In the genomic region with DNA sequence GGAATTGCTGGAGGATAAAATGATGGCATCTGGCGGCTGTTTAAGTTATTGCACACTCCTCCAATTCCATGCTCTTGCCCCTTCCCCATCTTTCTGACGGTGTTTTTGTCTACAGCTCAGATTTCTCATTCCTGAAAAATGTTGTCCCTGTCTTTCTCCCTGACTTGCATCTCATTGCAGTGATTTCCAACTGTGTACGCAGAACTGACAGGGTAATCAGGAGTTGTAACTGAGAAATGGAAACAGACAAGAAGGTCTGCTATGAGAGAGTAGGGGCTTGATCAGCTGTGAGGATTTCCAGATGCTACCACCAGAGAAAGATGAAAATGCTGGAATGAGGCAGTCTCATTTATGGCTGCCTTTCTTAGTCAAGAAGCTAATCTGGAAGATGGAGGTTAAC, we compare ENCODE assay signal across 22 cellular contexts. TPM values are rescaled to one million over a fixed set of nuclear protein-coding genes. Genes with fewer than 3 reads are reported as not detected.
DNase-seq lines count a peak whose midpoint lies in the region; ATAC-seq and TF ChIP-seq lines count a peak whose summit lies in the region.
"Had no signal": no experiment of that assay in that cellular context is flagged by ENCODE, and none has a peak within 500 bp of the region (broad histone marks: within the 10 kb centered on the region; RNA-seq: fewer than 3 reads in every experiment).

No MANE protein-coding gene starts in this region.

- no peak overlapping the region for H3K27ac ChIP-seq in CD4-positive, alpha-beta memory T cell (ENCODE audit: low read depth, low read length)
- H3K27ac ChIP-seq in SK-N-SH (ENCODE audit: low read depth in 2 of 2, low read length in 1 of 2) = no peak overlapping the region
- H3K27ac ChIP-seq: testis, WERI-Rb-1 had no signal

- no peaks in the 10 kb centered on the region for H3K9me2 ChIP-seq in SK-N-SH

- CTCF ChIA-PET in CD4-positive, alpha-beta memory T cell (lab: Charles Lee; ENCODE audit: partially characterized antibody) = interaction anchor here (1.1 to 5.8 kb wide), 29 partner anchors 8 to 132 kb away, joined by 3 to 91 read pairs (median 7); a partner anchor contains a TSS
- CTCF ChIA-PET in SK-N-SH (lab: Yijun Ruan, JAX) = interaction anchor here (1.1 to 1.2 kb wide), 3 partner anchors 11 to 91 kb away, joined by 3 to 5 read pairs (median 4); no protein-coding TSS in a partner anchor

- DNase-seq in CD4-positive, alpha-beta memory T cell = no peak
- DNase-seq in SK-N-SH = no peak
- no peak for DNase-seq in choroid plexus epithelial cell (ENCODE audit: low read depth)
- no peak for DNase-seq in ureter (ENCODE audit: low spot score)
- DNase-seq in DMS153 treated with DMSO at 0.1 percent for 48 hours (lab: John Stamatoyannopoulos, UW; ENCODE audit: unreplicated experiment) = no peak
- DNase-seq: activated T-cell treated with anti-CD3 and anti-CD28 coated beads, Interleukin-2, amount 50 U/mL, for 4 hours; GDM1; left colon; mucosa of descending colon; NCI-H1092 treated with DMSO at 0.1 percent for 48 hours; NCI-H2107; NCI-H510A treated with DMSO at 0.1 percent for 48 hours; occipital lobe; testis had no signal

- TF ChIP-seq CTCF in SK-N-SH (IDR thresholded peaks at IDR 0.05) (peak; percentile 18), choroid plexus epithelial cell (conservative IDR thresholded peaks at IDR 0.05; ENCODE audit: low read depth, low read length) (peak; percentile 39), nephron (IDR thresholded peaks at IDR 0.05; ENCODE audit: unreplicated experiment in 3 of 3) (peak in 1 of 3 experiments; percentile 25)

- H3K4me2 ChIP-seq in SK-N-SH = no peak overlapping the region

- no peak overlapping the region for H3K4me3 ChIP-seq in CD4-positive, alpha-beta memory T cell (ENCODE audit: low read length in 2 of 2)
- H3K4me3 ChIP-seq in SK-N-SH (ENCODE audit: low read depth in 2 of 2, low read length in 1 of 2) (no peak overlapping the region), choroid plexus epithelial cell (ENCODE audit: low read depth, low read length) (no peak overlapping the region)
- H3K4me3 ChIP-seq: mucosa of descending colon, testis had no signal

- no peak overlapping the region for H3K4me3 Mint-ChIP-seq in CD4-positive, alpha-beta memory T cell
- no peak overlapping the region for H3K4me3 Mint-ChIP-seq in nephron
- H3K4me3 Mint-ChIP-seq: activated T-cell treated with anti-CD3 and anti-CD28 coated beads, Interleukin-2, amount 50 U/mL, for 4 hours had no signal

- no peaks in the 10 kb centered on the region for H3K27me3 ChIP-seq in CD4-positive, alpha-beta memory T cell (ENCODE audit: insufficient read depth, low read length)
- no peaks in the 10 kb centered on the region for H3K27me3 ChIP-seq in SK-N-SH (ENCODE audit: insufficient read depth)
- H3K27me3 ChIP-seq: testis had no signal

- peaks cover 24% of the 10 kb centered on the region for H3K4me1 ChIP-seq in CD4-positive, alpha-beta memory T cell (ENCODE audit: insufficient read depth, low read length)
- no peaks in the 10 kb centered on the region for H3K4me1 ChIP-seq in SK-N-SH (ENCODE audit: control insufficient read depth in 1 of 2, insufficient read depth in 2 of 2, low read depth in 1 of 2, low read length in 1 of 2)
- H3K4me1 ChIP-seq: testis had no signal

- H3F3A ChIP-seq in SK-N-SH (replicated peaks; ENCODE audit: insufficient read depth) = no peaks in the 10 kb centered on the region

- TF ChIP-seq RAD21 in SK-N-SH (IDR thresholded peaks at IDR 0.05; ENCODE audit: low read length) = no peak

- H4K20me1 ChIP-seq in SK-N-SH (ENCODE audit: insufficient read depth) = no peaks in the 10 kb centered on the region

- TF ChIP-seq EP300 in SK-N-SH (IDR thresholded peaks at IDR 0.05; ENCODE audit: borderline replicate concordance in 1 of 2, low read depth in 1 of 2, low read length in 1 of 2) = no peak

- H3K4me1 Mint-ChIP-seq in CD4-positive, alpha-beta memory T cell = peaks cover 33 to 54% (median 44%) of the 10 kb centered on the region in 4 donors
- peaks cover 16% of the 10 kb centered on the region for H3K4me1 Mint-ChIP-seq in nephron

- 64% methylated on average over 3 of the region's 3 CpGs for WGBS in SK-N-SH (ENCODE audit: low lambda C conversion rate)

- no peak for ATAC-seq in HG02759 (IDR thresholded peaks at IDR 0.05; ENCODE audit: unreplicated experiment)
- ATAC-seq: left colon, mucosa of descending colon had no signal

- H3K79me2 ChIP-seq in SK-N-SH (ENCODE audit: insufficient read depth) = no peaks in the 10 kb centered on the region

- H3K9me3 ChIP-seq in CD4-positive, alpha-beta memory T cell (ENCODE audit: control insufficient read depth in 1 of 2, low read length in 2 of 2) = no peaks in the 10 kb centered on the region
- H3K9me3 ChIP-seq in SK-N-SH = no peaks in the 10 kb centered on the region
- H3K9me3 ChIP-seq: mucosa of descending colon, testis had no signal

- POLR2A ChIA-PET in CD4-positive, alpha-beta memory T cell (lab: Charles Lee; ENCODE audit: partially characterized antibody) = interaction anchor here (1.3 to 8.0 kb wide), 9 partner anchors 10 to 679 kb away, joined by 3 to 82 read pairs (median 12); a partner anchor contains a TSS
- POLR2A ChIA-PET in SK-N-SH (lab: Yijun Ruan, JAX) = no interaction called here

- H3K36me3 ChIP-seq in CD4-positive, alpha-beta memory T cell (ENCODE audit: insufficient read depth, low read length) = peaks cover 23% of the 10 kb centered on the region
- H3K36me3 ChIP-seq in SK-N-SH (replicated peaks in 1 of 2; ENCODE audit: control insufficient read depth in 1 of 2, insufficient read depth in 2 of 2, low read length in 1 of 2) = peaks cover 4 to 7% of the 10 kb centered on the region in 2 experiments
- H3K36me3 ChIP-seq: WERI-Rb-1 had no signal

- peaks cover 55 to 90% of the 10 kb centered on the region in 2 donors for H3K36me3 Mint-ChIP-seq in CD4-positive, alpha-beta memory T cell
- peaks cover 2% of the 10 kb centered on the region for H3K36me3 Mint-ChIP-seq in nephron (ENCODE audit: low read depth)

- intact Hi-C loops in CD4-positive, alpha-beta memory T cell (cut with micrococcal nuclease) = loop anchor here (1.0 to 10.0 kb wide), 5 partner anchors 24 to 285 kb away; a partner anchor contains a TSS

- peak overlapping the region in 5 of 7 donors; percentile 24 to 66 (median 59) for H3K27ac Mint-ChIP-seq in CD4-positive, alpha-beta memory T cell
- peak overlapping the region; percentile 20 to 64 (median 21) for H3K27ac Mint-ChIP-seq in nephron

- H3K27me3 Mint-ChIP-seq in CD4-positive, alpha-beta memory T cell = no peaks in the 10 kb centered on the region
- H3K27me3 Mint-ChIP-seq in nephron (ENCODE audit: low read depth) = no peaks in the 10 kb centered on the region

- H3K9ac ChIP-seq in SK-N-SH = no peak overlapping the region

- H3K9me3 Mint-ChIP-seq in CD4-positive, alpha-beta memory T cell = peaks cover 0 to 8% (median 0%) of the 10 kb centered on the region in 8 donors
- peaks cover 5% of the 10 kb centered on the region for H3K9me3 Mint-ChIP-seq in nephron
- H3K9me3 Mint-ChIP-seq: activated T-cell treated with anti-CD3 and anti-CD28 coated beads, Interleukin-2, amount 50 U/mL, for 4 hours had no signal

- H2AFZ ChIP-seq in SK-N-SH (ENCODE audit: low read depth) = no peak overlapping the region

TF ChIP-seq in SK-N-SH, 30 proteins besides CTCF, POLR2A, EP300 and RAD21:
- no peak for TF ChIP-seq SIN3A (IDR thresholded peaks at IDR 0.05; ENCODE audit: borderline replicate concordance, low read depth, low read length)
- TF ChIP-seq YY1 (IDR thresholded peaks at IDR 0.05; ENCODE audit: low read depth) = no peak
- TF ChIP-seq FOXJ3 (CRISPR knock-in tag; IDR thresholded peaks at IDR 0.05) = no peak
- TF ChIP-seq FOSL2 (IDR thresholded peaks at IDR 0.05; ENCODE audit: borderline replicate concordance, low read depth) = no peak

RNA-seq across cellular contexts. Expression of a gene that starts 1.3 kb away (rescaled TPM):
- total RNA-seq in CD4-positive, alpha-beta memory T cell = 10 to 100 TPM in 1 of 2 experiments, 1 to 10 TPM in 1; 9.3 to 11.5 TPM
- polyA plus RNA-seq in CD4-positive, alpha-beta memory T cell = 1 to 10 TPM; 3.4 to 4.5 TPM
- 0.64 and 1.1 TPM in 2 replicates for polyA plus RNA-seq in SK-N-SH (2012; rRNA removed)
- 1.2 and 1.7 TPM in 2 replicates for polyA plus RNA-seq in SK-N-SH (2012; cell fraction: cytosol; rRNA removed)
- 0.22 and 0.58 TPM in 2 replicates for polyA plus RNA-seq in SK-N-SH (2012; cell fraction: nucleus; rRNA removed)
- total RNA-seq in ureter = 122 TPM
- total RNA-seq: bronchial epithelial cell, H7, LHCN-M2, occipital lobe had no signal

RNA-seq across cellular contexts. Expression of a gene that starts 24.4 kb away (rescaled TPM):
- total RNA-seq in CD4-positive, alpha-beta memory T cell = 100 to 1,000 TPM; 717 to 768 TPM
- 1,000 to 10,000 TPM; 2,962 to 4,406 TPM for polyA plus RNA-seq in CD4-positive, alpha-beta memory T cell
- polyA plus RNA-seq in SK-N-SH (2012; rRNA removed) = 362 and 393 TPM in 2 replicates
- polyA plus RNA-seq in SK-N-SH (2012; cell fraction: cytosol; rRNA removed) = 353 and 368 TPM in 2 replicates
- 212 and 243 TPM in 2 replicates for polyA plus RNA-seq in SK-N-SH (2012; cell fraction: nucleus; rRNA removed)
- 264 TPM for total RNA-seq in ureter

RNA-seq across cellular contexts. Expression of a gene that starts 35.8 kb away (rescaled TPM):
- not detected for total RNA-seq in CD4-positive, alpha-beta memory T cell
- not detected for polyA plus RNA-seq in CD4-positive, alpha-beta memory T cell
- polyA plus RNA-seq in SK-N-SH (2012; rRNA removed) = not detected in 2 replicates
- polyA plus RNA-seq in SK-N-SH (2012; cell fraction: cytosol; rRNA removed) = not detected in 2 replicates
- 0.10 TPM in 1 of 2 replicates, not detected in the other for polyA plus RNA-seq in SK-N-SH (2012; cell fraction: nucleus; rRNA removed)
- not detected for total RNA-seq in ureter
- total RNA-seq: activated T-cell treated with anti-CD3 and anti-CD28 coated beads, Interleukin-2, amount 50 U/mL, for 4 hours; bronchial epithelial cell; dermis microvascular lymphatic vessel endothelial cell; H7; left colon; LHCN-M2; occipital lobe; testis had no signal
- polyA plus RNA-seq: esophagus had no signal

RNA-seq across cellular contexts. Expression of a gene that starts 51.4 kb away (rescaled TPM):
- under 1 TPM in 1 of 2 experiments, not detected in 1; 0.49 TPM for total RNA-seq in CD4-positive, alpha-beta memory T cell
- not detected for polyA plus RNA-seq in CD4-positive, alpha-beta memory T cell
- 76.2 and 109 TPM in 2 replicates for polyA plus RNA-seq in SK-N-SH (2012; rRNA removed)
- polyA plus RNA-seq in SK-N-SH (2012; cell fraction: cytosol; rRNA removed) = 103 and 113 TPM in 2 replicates
- polyA plus RNA-seq in SK-N-SH (2012; cell fraction: nucleus; rRNA removed) = 41.9 and 53.5 TPM in 2 replicates
- 500 TPM for total RNA-seq in ureter
- total RNA-seq: H7, LHCN-M2 had no signal
